In the genomic region with DNA sequence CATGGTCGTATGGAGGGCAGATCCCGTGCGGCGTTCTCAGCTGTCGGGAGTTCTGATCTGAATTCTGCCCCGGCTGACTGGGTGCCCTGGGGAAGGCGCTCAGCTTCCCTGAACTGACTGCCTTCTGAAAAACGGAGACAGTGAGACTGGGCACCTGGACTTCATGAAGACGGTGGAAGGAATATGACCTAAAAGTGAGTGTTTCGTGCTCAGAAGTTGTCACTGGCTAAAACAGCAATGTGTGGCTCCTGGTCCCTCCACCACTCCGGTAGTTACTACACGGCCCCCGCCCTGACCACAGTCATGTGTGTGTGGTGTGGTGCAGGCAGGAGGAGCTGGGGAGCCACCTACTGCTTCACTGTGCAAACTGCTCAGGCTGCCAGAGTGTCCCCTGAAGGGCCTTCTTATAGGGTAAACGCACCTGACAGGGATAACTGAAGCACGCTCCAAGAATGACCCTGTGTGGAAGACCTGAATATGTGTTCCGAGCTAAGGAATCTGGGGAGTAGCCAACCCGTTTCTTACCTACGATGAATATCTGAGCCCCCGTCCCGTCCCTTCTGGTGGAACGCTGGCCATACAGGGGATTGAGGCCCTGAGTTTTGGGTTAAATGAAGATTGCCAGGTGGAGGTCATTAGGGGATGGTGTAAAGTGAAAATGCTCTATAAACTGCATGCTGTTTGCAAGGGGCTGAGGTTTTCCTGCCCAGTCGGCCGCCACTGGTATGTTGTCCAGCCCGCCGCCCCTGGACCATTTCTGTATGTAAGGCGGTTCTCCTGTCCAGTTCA, we compare ENCODE assay signal across 8 cellular contexts. TPM values are rescaled to one million over a fixed set of nuclear protein-coding genes. Genes with fewer than 3 reads are reported as not detected.
A peak's percentile ranks its signal among the peaks of the same experiment; 100 is the strongest.
DNase-seq lines count a peak whose midpoint lies in the region; TF ChIP-seq lines count a peak whose summit lies in the region.

No MANE protein-coding gene starts in this region.

- H3K36me3 ChIP-seq in mucosa of rectum (ENCODE audit: control insufficient read depth in 2 of 2, insufficient read depth in 2 of 2, low read length in 2 of 2), result no peaks in the 10 kb centered on the region

- peaks cover 18 to 37% of the 10 kb centered on the region in 2 donors for H3K4me1 ChIP-seq in mucosa of rectum (ENCODE audit: control insufficient read depth in 2 of 2, insufficient read depth in 2 of 2, low read length in 2 of 2)

- peak overlapping the region; percentile 59 to 62 for H3K4me3 ChIP-seq in mucosa of rectum (ENCODE audit: low read length in 2 of 2)

- no peak overlapping the region for H3K27ac ChIP-seq in mucosa of rectum (ENCODE audit: low read depth in 2 of 2, low read length in 2 of 2)

- peak overlapping the region in 1 of 2 donors; percentile 45 for H3K9ac ChIP-seq in mucosa of rectum (ENCODE audit: low read depth in 1 of 2, low read length in 2 of 2)

- TF ChIP-seq CTCF in GM12872 (IDR thresholded peaks at IDR 0.05; ENCODE audit: insufficient read depth, low read depth, low read length), result peak; percentile 46; the same call in 2 of the 3 replicates

- no peaks in the 10 kb centered on the region for H3K9me3 ChIP-seq in mucosa of rectum (ENCODE audit: control insufficient read depth in 2 of 2, low read length in 2 of 2)

- peaks cover 0 to 2% of the 10 kb centered on the region in 2 donors for H3K27me3 ChIP-seq in mucosa of rectum (ENCODE audit: control insufficient read depth in 2 of 2, insufficient read depth in 2 of 2, low read length in 2 of 2)

- peak; percentile 60 for DNase-seq in A172 (ENCODE audit: low spot score)
- DNase-seq in NCI-H2171 (lab: John Stamatoyannopoulos, UW), result peak; percentile 17
- peak; percentile 14 to 18 for DNase-seq in activated CD4-positive, alpha-beta T cell treated with anti-CD3 and anti-CD28 coated beads, Interleukin-2, amount 50 U/mL, for 4 hours
- DNase-seq in epidermal melanocyte (ENCODE audit: insufficient read length, low spot score), result peak; percentile 55
- DNase-seq in stimulated activated CD8-positive, alpha-beta memory T cell treated with anti-CD3 and anti-CD28 coated beads, Interleukin-7, amount 100 ng/mL, for 4 hours (ENCODE audit: low read depth in 2 of 2), result peak; percentile 22 to 26
- DNase-seq in NCI-H774 (lab: John Stamatoyannopoulos, UW), result no peak

RNA-seq across cellular contexts. Expression of a gene that starts 0.6 kb away (rescaled TPM):
- 12.5 and 14.2 TPM in 2 replicates for total RNA-seq in A172 (2014; rRNA removed; shearing (Covaris generic))

RNA-seq across cellular contexts. Expression of a gene that starts 30.4 kb away (rescaled TPM):
- 0.53 and 2.1 TPM in 2 replicates for total RNA-seq in A172 (2014; rRNA removed; shearing (Covaris generic))
